In genomic region chr20:31662372-31662854, GRCh38 we compare ENCODE assay signal across 1 cellular context.
TF ChIP-seq lines count a peak whose summit lies in the region.

No MANE protein-coding gene starts in this region.

TF ChIP-seq in SK-N-SH, 30 proteins besides CTCF, POLR2A, EP300 and RAD21 (continued from another document):
- TF ChIP-seq ZBTB33 (IDR thresholded peaks at IDR 0.05; ENCODE audit: borderline replicate concordance, low read depth) (no peak), IRF3 (IDR thresholded peaks at IDR 0.05; ENCODE audit: low read depth, low read length) (no peak), TAF1 (IDR thresholded peaks at IDR 0.05; ENCODE audit: borderline replicate concordance, low read depth, low read length) (no peak), MEF2A (IDR thresholded peaks at IDR 0.05; ENCODE audit: borderline replicate concordance, low read depth) (no peak), ELF1 (IDR thresholded peaks at IDR 0.05) (no peak), RFX5 (IDR thresholded peaks at IDR 0.05; ENCODE audit: low read length) (no peak), RCOR1 (IDR thresholded peaks at IDR 0.05; ENCODE audit: low read length) (no peak), FOSL2 (IDR thresholded peaks at IDR 0.05; ENCODE audit: borderline replicate concordance, low read depth) (no peak), POLR2AphosphoS5 (IDR thresholded peaks at IDR 0.05; ENCODE audit: low read depth, low read length) (no peak)
- TF ChIP-seq, protein P1, sequence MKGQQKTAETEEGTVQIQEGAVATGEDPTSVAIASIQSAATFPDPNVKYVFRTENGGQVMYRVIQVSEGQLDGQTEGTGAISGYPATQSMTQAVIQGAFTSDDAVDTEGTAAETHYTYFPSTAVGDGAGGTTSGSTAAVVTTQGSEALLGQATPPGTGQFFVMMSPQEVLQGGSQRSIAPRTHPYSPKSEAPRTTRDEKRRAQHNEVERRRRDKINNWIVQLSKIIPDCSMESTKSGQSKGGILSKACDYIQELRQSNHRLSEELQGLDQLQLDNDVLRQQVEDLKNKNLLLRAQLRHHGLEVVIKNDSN (IDR thresholded peaks at IDR 0.05; ENCODE audit: borderline replicate concordance, low read depth) = no peak
